Comparison of ENCODE assay signal across 12 cellular contexts in the genomic region with DNA sequence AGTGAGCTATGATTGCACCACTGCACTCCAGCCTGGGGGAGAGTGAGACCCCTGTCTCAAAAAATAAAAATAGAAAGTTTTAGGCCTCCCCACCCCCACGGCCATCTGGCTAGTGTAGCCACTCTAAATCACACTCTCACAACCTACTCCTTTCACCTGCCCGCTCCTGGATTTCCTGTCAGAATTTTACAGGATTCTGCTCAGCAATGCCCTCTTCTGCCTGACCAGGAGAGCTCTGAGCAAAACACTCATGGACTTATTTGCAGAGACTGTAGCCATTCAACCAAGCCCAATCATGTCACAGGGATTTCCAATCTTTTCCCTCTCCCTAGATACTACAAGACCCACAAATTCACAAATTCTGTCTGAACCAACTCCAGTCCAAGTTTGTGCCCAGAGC.
DNase-seq lines count a peak whose midpoint lies in the region; ATAC-seq and TF ChIP-seq lines count a peak whose summit lies in the region.
"Had no signal": no experiment of that assay in that cellular context is flagged by ENCODE, and none has a peak within 500 bp of the region (broad histone marks: within the 10 kb centered on the region; RNA-seq: fewer than 3 reads in every experiment).

No MANE protein-coding gene starts in this region.

- CTCF ChIA-PET in CD8-positive, alpha-beta T cell (lab: Charles Lee): no interaction called here

- no peaks in the 10 kb centered on the region for H3K36me3 Mint-ChIP-seq in CD8-positive, alpha-beta T cell
- H3K36me3 Mint-ChIP-seq: CD4-positive, CD25-positive, alpha-beta regulatory T cell had no signal

- H3K4me1 ChIP-seq in right atrium auricular region (no peaks in the 10 kb centered on the region), upper lobe of right lung (no peaks in the 10 kb centered on the region), ovary (ENCODE audit: insufficient read depth) (no peaks in the 10 kb centered on the region)
- H3K4me1 ChIP-seq in CD8-positive, alpha-beta T cell (ENCODE audit: insufficient read depth, low read length): no peaks in the 10 kb centered on the region

- H3K27me3 ChIP-seq in right atrium auricular region: no peaks in the 10 kb centered on the region
- H3K27me3 ChIP-seq in upper lobe of right lung: no peaks in the 10 kb centered on the region
- H3K27me3 ChIP-seq in CD8-positive, alpha-beta T cell (ENCODE audit: insufficient read depth, low read length): no peaks in the 10 kb centered on the region
- no peaks in the 10 kb centered on the region for H3K27me3 ChIP-seq in ovary

- H3K27me3 Mint-ChIP-seq in CD8-positive, alpha-beta T cell (ENCODE audit: low read depth): no peaks in the 10 kb centered on the region
- H3K27me3 Mint-ChIP-seq: activated CD4-positive, alpha-beta T cell treated with anti-CD3 and anti-CD28 coated beads for 36 hours; activated naive CD8-positive, alpha-beta T cell treated with anti-CD3 and anti-CD28 coated beads, Interleukin-2, amount 10 ng/mL, durations not matched to agents 7 days and 5 days; CD4-positive, CD25-positive, alpha-beta regulatory T cell had no signal

- TF ChIP-seq CTCF in right atrium auricular region (IDR thresholded peaks at IDR 0.05): peak in 1 of 2 donors; percentile 40
- peak; percentile 26 for TF ChIP-seq CTCF in upper lobe of right lung (IDR thresholded peaks at IDR 0.05)
- TF ChIP-seq CTCF in CD8-positive, alpha-beta T cell (IDR thresholded peaks at IDR 0.05): no peak
- TF ChIP-seq CTCF in ovary (IDR thresholded peaks at IDR 0.05): no peak

- H3K9me3 ChIP-seq in right atrium auricular region: no peaks in the 10 kb centered on the region
- no peaks in the 10 kb centered on the region for H3K9me3 ChIP-seq in upper lobe of right lung
- no peaks in the 10 kb centered on the region for H3K9me3 ChIP-seq in CD8-positive, alpha-beta T cell (ENCODE audit: low read length)
- no peaks in the 10 kb centered on the region for H3K9me3 ChIP-seq in ovary

- POLR2A ChIA-PET in CD8-positive, alpha-beta T cell (lab: Charles Lee): no interaction called here

- no peak for TF ChIP-seq EP300 in ovary (IDR thresholded peaks at IDR 0.05)

- peak; percentile 41 for ATAC-seq in Right ventricle myocardium inferior
- peak; percentile 74 for ATAC-seq in left ventricle myocardium superior
- ATAC-seq in upper lobe of right lung: peak; percentile 84
- no peak for ATAC-seq in CD8-positive, alpha-beta T cell
- ATAC-seq: activated CD4-positive, alpha-beta T cell treated with anti-CD3 and anti-CD28 coated beads for 36 hours had no signal

- H3K27ac Mint-ChIP-seq in CD8-positive, alpha-beta T cell: no peak overlapping the region
- H3K27ac Mint-ChIP-seq: activated CD4-positive, alpha-beta T cell treated with anti-CD3 and anti-CD28 coated beads for 36 hours; activated naive CD8-positive, alpha-beta T cell treated with anti-CD3 and anti-CD28 coated beads, Interleukin-2, amount 10 ng/mL, durations not matched to agents 7 days and 5 days; CD4-positive, CD25-positive, alpha-beta regulatory T cell had no signal

- no peak overlapping the region for H3K4me3 Mint-ChIP-seq in CD8-positive, alpha-beta T cell
- H3K4me3 Mint-ChIP-seq: activated CD4-positive, alpha-beta T cell treated with anti-CD3 and anti-CD28 coated beads for 36 hours; activated naive CD8-positive, alpha-beta T cell treated with anti-CD3 and anti-CD28 coated beads, Interleukin-2, amount 10 ng/mL, durations not matched to agents 7 days and 5 days; CD4-positive, CD25-positive, alpha-beta regulatory T cell had no signal

- DNase-seq in Right ventricle myocardium inferior (ENCODE audit: missing footprints) (no peak), right atrium auricular region (ENCODE audit: low spot score) (no peak), amniotic epithelial cell (ENCODE audit: low read depth) (peak; percentile 53), left ventricle myocardium superior (no peak), upper lobe of right lung (no peak), UCSD-AML1 (lab: John Stamatoyannopoulos, UW; ENCODE audit: unreplicated experiment) (no peak), ovary (no peak)
- DNase-seq in CD8-positive, alpha-beta T cell: no peak
- DNase-seq: activated CD4-positive, alpha-beta T cell treated with anti-CD3 and anti-CD28 coated beads for 36 hours; activated naive CD8-positive, alpha-beta T cell treated with anti-CD3 and anti-CD28 coated beads, Interleukin-2, amount 10 ng/mL, durations not matched to agents 7 days and 5 days; CD4-positive, CD25-positive, alpha-beta regulatory T cell had no signal

- H3K9me3 Mint-ChIP-seq in CD8-positive, alpha-beta T cell: no peaks in the 10 kb centered on the region

- 73 to 87% (median 85%) methylated on average over 2 of the region's 2 CpGs for WGBS in ovary, 3 donors

- intact Hi-C loops in Right ventricle myocardium inferior (cut with DNase I): no loop called here
- intact Hi-C loops in left ventricle myocardium superior (cut with micrococcal nuclease): no loop called here
- intact Hi-C loops in upper lobe of right lung (cut with DNase I): no loop called here
- intact Hi-C loops in CD8-positive, alpha-beta T cell (cut with DNase I, micrococcal nuclease): no loop called here
- intact Hi-C loops in ovary (cut with DNase I): no loop called here

- H3K4me3 ChIP-seq in right atrium auricular region (no peak overlapping the region), upper lobe of right lung (no peak overlapping the region), ovary (no peak overlapping the region)
- H3K4me3 ChIP-seq in CD8-positive, alpha-beta T cell (ENCODE audit: low read depth, low read length): no peak overlapping the region
- H3K4me3 ChIP-seq: PC-9 had no signal

- no peak for TF ChIP-seq POLR2A in ovary (IDR thresholded peaks at IDR 0.05)

- no peaks in the 10 kb centered on the region for H3K36me3 ChIP-seq in right atrium auricular region
- no peaks in the 10 kb centered on the region for H3K36me3 ChIP-seq in upper lobe of right lung
- no peaks in the 10 kb centered on the region for H3K36me3 ChIP-seq in CD8-positive, alpha-beta T cell (ENCODE audit: insufficient read depth, low read length)
- no peaks in the 10 kb centered on the region for H3K36me3 ChIP-seq in ovary

- H3K27ac ChIP-seq in right atrium auricular region (no peak overlapping the region), upper lobe of right lung (no peak overlapping the region), ovary (no peak overlapping the region)
- no peak overlapping the region for H3K27ac ChIP-seq in CD8-positive, alpha-beta T cell (ENCODE audit: low read depth, low read length)
- H3K27ac ChIP-seq: PC-9 had no signal

- H3K4me1 Mint-ChIP-seq in CD8-positive, alpha-beta T cell (ENCODE audit: low read depth): no peaks in the 10 kb centered on the region
- H3K4me1 Mint-ChIP-seq: CD4-positive, CD25-positive, alpha-beta regulatory T cell had no signal
